Comparison of ENCODE assay signal across 14 cellular contexts in genomic region chr1:153648000-153648643, GRCh38. TPM values are rescaled to one million over a fixed set of nuclear protein-coding genes. Genes with fewer than 3 reads are reported as not detected.
A peak's percentile ranks its signal among the peaks of the same experiment; 100 is the strongest.
DNase-seq lines count a peak whose midpoint lies in the region; ATAC-seq and TF ChIP-seq lines count a peak whose summit lies in the region.
"Had no signal": no experiment of that assay in that cellular context is flagged by ENCODE, and none has a peak within 500 bp of the region (broad histone marks: within the 10 kb centered on the region; RNA-seq: fewer than 3 reads in every experiment).

No MANE protein-coding gene starts in this region.

- intact Hi-C loops in activated CD4-positive, alpha-beta T cell treated with anti-CD3 and anti-CD28 coated beads, Interleukin-2, amount 10 ng/mL, durations not matched to agents 24 days and 14 days (cut with micrococcal nuclease) = no loop called here

- peaks cover 40% of the 10 kb centered on the region for H3K36me3 Mint-ChIP-seq in activated CD4-positive, alpha-beta T cell treated with anti-CD3 and anti-CD28 coated beads, Interleukin-2, amount 10 ng/mL, durations not matched to agents 24 days and 14 days (ENCODE audit: low read depth)
- peaks cover 40% of the 10 kb centered on the region for H3K36me3 Mint-ChIP-seq in central memory CD8-positive, alpha-beta T cell (ENCODE audit: insufficient read depth)

- H2AFZ ChIP-seq in parathyroid adenoma = no peak overlapping the region

- no peak overlapping the region for H3K4me3 Mint-ChIP-seq in activated CD4-positive, alpha-beta T cell treated with anti-CD3 and anti-CD28 coated beads, Interleukin-2, amount 10 ng/mL, durations not matched to agents 24 days and 14 days
- H3K4me3 Mint-ChIP-seq in central memory CD8-positive, alpha-beta T cell = no peak overlapping the region

- H3K9ac ChIP-seq in parathyroid adenoma = no peak overlapping the region

- H3K4me3 ChIP-seq in parathyroid adenoma (ENCODE audit: low read depth, low read length) = no peak overlapping the region
- H3K4me3 ChIP-seq: colonic mucosa, heart right ventricle, upper lobe of left lung had no signal

- H3K4me2 ChIP-seq in parathyroid adenoma (ENCODE audit: low read length) = no peak overlapping the region

- peak overlapping the region; percentile 20 for H3K27ac Mint-ChIP-seq in activated CD4-positive, alpha-beta T cell treated with anti-CD3 and anti-CD28 coated beads, Interleukin-2, amount 10 ng/mL, durations not matched to agents 24 days and 14 days
- peak overlapping the region; percentile 68 for H3K27ac Mint-ChIP-seq in central memory CD8-positive, alpha-beta T cell (ENCODE audit: low read depth)

- H3K27me3 ChIP-seq in parathyroid adenoma (ENCODE audit: control insufficient read depth, insufficient read depth, low read length) = no peaks in the 10 kb centered on the region
- H3K27me3 ChIP-seq: colonic mucosa, heart right ventricle, upper lobe of left lung had no signal

- no peaks in the 10 kb centered on the region for H3K36me3 ChIP-seq in parathyroid adenoma (ENCODE audit: control insufficient read depth, insufficient read depth, low read length)

- no peak for TF ChIP-seq CTCF in parathyroid adenoma (IDR thresholded peaks at IDR 0.05)

- no peak for ATAC-seq in central memory CD8-positive, alpha-beta T cell (replicated peaks; ENCODE audit: extremely low read depth, poor library complexity, severe bottlenecking)
- ATAC-seq in GM18498 (IDR thresholded peaks at IDR 0.05; ENCODE audit: unreplicated experiment) = no peak

- H3K9me3 Mint-ChIP-seq in activated CD4-positive, alpha-beta T cell treated with anti-CD3 and anti-CD28 coated beads, Interleukin-2, amount 10 ng/mL, durations not matched to agents 24 days and 14 days = no peaks in the 10 kb centered on the region
- H3K9me3 Mint-ChIP-seq in central memory CD8-positive, alpha-beta T cell = no peaks in the 10 kb centered on the region

- no peaks in the 10 kb centered on the region for H3K79me2 ChIP-seq in parathyroid adenoma

- H3K4me1 Mint-ChIP-seq in activated CD4-positive, alpha-beta T cell treated with anti-CD3 and anti-CD28 coated beads, Interleukin-2, amount 10 ng/mL, durations not matched to agents 24 days and 14 days = peaks cover 25% of the 10 kb centered on the region
- peaks cover 60% of the 10 kb centered on the region for H3K4me1 Mint-ChIP-seq in central memory CD8-positive, alpha-beta T cell

- no peaks in the 10 kb centered on the region for H3K27me3 Mint-ChIP-seq in activated CD4-positive, alpha-beta T cell treated with anti-CD3 and anti-CD28 coated beads, Interleukin-2, amount 10 ng/mL, durations not matched to agents 24 days and 14 days
- H3K27me3 Mint-ChIP-seq in central memory CD8-positive, alpha-beta T cell = no peaks in the 10 kb centered on the region

- H3K9me3 ChIP-seq in parathyroid adenoma (ENCODE audit: control insufficient read depth, low read length) = no peaks in the 10 kb centered on the region
- H3K9me3 ChIP-seq: colonic mucosa, heart right ventricle, upper lobe of left lung had no signal

- no peak for DNase-seq in activated CD4-positive, alpha-beta T cell treated with anti-CD3 and anti-CD28 coated beads, Interleukin-2, amount 10 ng/mL, durations not matched to agents 24 days and 14 days
- DNase-seq in activated CD4-positive, alpha-beta T cell treated with anti-CD3 and anti-CD28 coated beads, Interleukin-2, amount 50 U/mL, for 48 hours = no peak
- no peak for DNase-seq in central memory CD8-positive, alpha-beta T cell (ENCODE audit: low spot score in 2 of 2)
- no peak for DNase-seq in activated CD4-positive, CD25-positive, alpha-beta regulatory T cell (lab: John Stamatoyannopoulos, UW)
- DNase-seq: colonic mucosa; GDM1; heart right ventricle; NCI-H2171; SHP77 treated with DMSO at 0.1 percent for 48 hours; stimulated activated CD4-positive, alpha-beta T cell treated with anti-CD3 and anti-CD28 coated beads, Interleukin-1b, Interleukin-23, amount 100 ng/mL, for 48 hours; upper lobe of left lung had no signal

- peak overlapping the region; percentile 56 for H3K27ac ChIP-seq in parathyroid adenoma
- H3K27ac ChIP-seq: colonic mucosa had no signal

- peaks cover 5% of the 10 kb centered on the region for H3K4me1 ChIP-seq in parathyroid adenoma

RNA-seq across cellular contexts. Expression of gene SNAPIN, which starts 10.4 kb away (rescaled TPM):
- 28.6 and 31.6 TPM in 2 replicates for total RNA-seq in activated CD4-positive, alpha-beta T cell treated with anti-CD3 and anti-CD28 coated beads, Interleukin-2, amount 10 ng/mL, durations not matched to agents 24 days and 14 days

RNA-seq across cellular contexts. Expression of gene CHTOP, which starts 14.3 kb away (rescaled TPM):
- 110 and 114 TPM in 2 replicates for total RNA-seq in activated CD4-positive, alpha-beta T cell treated with anti-CD3 and anti-CD28 coated beads, Interleukin-2, amount 10 ng/mL, durations not matched to agents 24 days and 14 days

RNA-seq across cellular contexts. Expression of gene S100A1, which starts 19.9 kb away (rescaled TPM):
- total RNA-seq in activated CD4-positive, alpha-beta T cell treated with anti-CD3 and anti-CD28 coated beads, Interleukin-2, amount 10 ng/mL, durations not matched to agents 24 days and 14 days = not detected in 2 replicates
- total RNA-seq: A673 had no signal

RNA-seq across cellular contexts. Expression of gene S100A13, which starts 20.8 kb away (rescaled TPM):
- total RNA-seq in activated CD4-positive, alpha-beta T cell treated with anti-CD3 and anti-CD28 coated beads, Interleukin-2, amount 10 ng/mL, durations not matched to agents 24 days and 14 days = 3.1 and 3.2 TPM in 2 replicates

RNA-seq across cellular contexts. Expression of gene ILF2, which starts 22.7 kb away (rescaled TPM):
- total RNA-seq in activated CD4-positive, alpha-beta T cell treated with anti-CD3 and anti-CD28 coated beads, Interleukin-2, amount 10 ng/mL, durations not matched to agents 24 days and 14 days = 377 and 390 TPM in 2 replicates
